ENCODE assay signal across 32 cellular contexts in the genomic region with DNA sequence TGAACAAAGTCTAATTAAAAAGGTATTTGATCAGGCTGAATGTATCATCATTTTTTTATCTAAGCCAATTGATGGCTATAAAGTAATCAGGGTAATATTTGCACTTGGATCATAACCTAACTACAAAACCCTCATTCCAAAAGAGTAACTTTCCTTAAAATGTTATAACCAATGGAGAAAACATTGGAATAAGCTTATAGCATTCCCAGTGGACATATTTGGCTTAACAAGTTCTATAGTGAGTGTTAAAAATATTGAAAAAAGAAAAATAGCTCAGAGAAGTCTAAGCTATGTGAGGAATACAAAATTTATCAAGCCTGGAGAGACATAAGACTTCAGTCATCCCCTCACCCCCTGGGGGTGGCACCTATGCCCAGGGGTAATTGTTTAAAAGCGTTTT.
"Had no signal": no experiment of that assay in that cellular context is flagged by ENCODE, and none has a peak within 500 bp of the region (broad histone marks: within the 10 kb centered on the region; RNA-seq: fewer than 3 reads in every experiment).

No MANE protein-coding gene starts in this region.

- H3K4me3 ChIP-seq: body of pancreas, colonic mucosa, dorsolateral prefrontal cortex, lower lobe of right lung, pancreas, prostate gland, sigmoid colon, stomach, thyroid gland, upper lobe of right lung had no signal

- H3K27ac Mint-ChIP-seq: activated CD4-positive, alpha-beta T cell treated with anti-CD3 and anti-CD28 coated beads for 36 hours; activated CD8-positive, alpha-beta memory T cell treated with anti-CD3 and anti-CD28 coated beads, Interleukin-2, amount 10 ng/mL, durations not matched to agents 7 days and 5 days; activated CD8-positive, alpha-beta T cell treated with anti-CD3 and anti-CD28 coated beads, Interleukin-2, amount 10 ng/mL, durations not matched to agents 7 days and 5 days; activated naive CD8-positive, alpha-beta T cell; activated T-cell treated with anti-CD3 and anti-CD28 coated beads, Interleukin-2, amount 50 U/mL, for 72 hours; immature natural killer cell; nephron progenitor cell; stimulated activated memory B cell treated with anti-CD40 and anti-IgM and Interleukin-4, amounts not matched to agents 10 μg/mL and 1 μg/mL and 100 μg/mL, for 72 hours had no signal

- H3K9me3 Mint-ChIP-seq: nephron progenitor cell had no signal

- DNase-seq: activated CD4-positive, alpha-beta T cell treated with anti-CD3 and anti-CD28 coated beads for 36 hours; activated CD4-positive, CD25-positive, alpha-beta regulatory T cell; activated CD8-positive, alpha-beta memory T cell treated with anti-CD3 and anti-CD28 coated beads, Interleukin-2, amount 10 ng/mL, durations not matched to agents 7 days and 5 days; activated CD8-positive, alpha-beta T cell treated with anti-CD3 and anti-CD28 coated beads, Interleukin-2, amount 10 ng/mL, durations not matched to agents 7 days and 5 days; activated naive CD4-positive, alpha-beta T cell; activated T-cell treated with anti-CD3 and anti-CD28 coated beads, Interleukin-2, amount 50 U/mL, for 72 hours; aorta; body of pancreas; colonic mucosa; dorsolateral prefrontal cortex; effector memory CD4-positive, alpha-beta T cell; head of caudate nucleus; hypothalamus; immature natural killer cell; lower lobe of right lung; mesenchymal stem cell; nephron progenitor cell; nucleus accumbens; pancreas; retina; sigmoid colon; small intestine; stimulated activated CD4-positive, alpha-beta T cell treated with anti-CD3 and anti-CD28 coated beads, Interleukin-4, amount 100 ng/mL, for 4 hours; stimulated activated CD8-positive, alpha-beta memory T cell treated with anti-CD3 and anti-CD28 coated beads, Interleukin-4, amount 100 ng/mL, for 48 hours; stomach; T-helper 1 cell; thyroid gland; upper lobe of right lung had no signal

- H3K36me3 Mint-ChIP-seq: activated CD8-positive, alpha-beta memory T cell treated with anti-CD3 and anti-CD28 coated beads, Interleukin-2, amount 10 ng/mL, durations not matched to agents 7 days and 5 days; activated naive CD8-positive, alpha-beta T cell; immature natural killer cell; stimulated activated memory B cell treated with anti-CD40 and anti-IgM and Interleukin-4, amounts not matched to agents 10 μg/mL and 1 μg/mL and 100 μg/mL, for 72 hours had no signal

- H3K9me3 ChIP-seq: body of pancreas, colonic mucosa, lower lobe of right lung, pancreas, prostate gland, sigmoid colon, stomach, thyroid gland, upper lobe of right lung had no signal

- FAIRE-seq: endothelial cell of umbilical vein, pancreas, small intestine had no signal

- H3K4me1 ChIP-seq: body of pancreas, colonic mucosa, lower lobe of right lung, pancreas, prostate gland, sigmoid colon, thyroid gland, upper lobe of right lung had no signal

- H3K27ac ChIP-seq: body of pancreas, colonic mucosa, dorsolateral prefrontal cortex, lower lobe of right lung, pancreas, prostate gland, sigmoid colon, stomach, thyroid gland, upper lobe of right lung had no signal

- H3K36me3 ChIP-seq: colonic mucosa, lower lobe of right lung, pancreas, prostate gland, sigmoid colon, stomach, thyroid gland, upper lobe of right lung had no signal

- H3K27me3 Mint-ChIP-seq: activated CD4-positive, alpha-beta T cell treated with anti-CD3 and anti-CD28 coated beads for 36 hours; activated CD8-positive, alpha-beta memory T cell treated with anti-CD3 and anti-CD28 coated beads, Interleukin-2, amount 10 ng/mL, durations not matched to agents 7 days and 5 days; activated naive CD8-positive, alpha-beta T cell; stimulated activated memory B cell treated with anti-CD40 and anti-IgM and Interleukin-4, amounts not matched to agents 10 μg/mL and 1 μg/mL and 100 μg/mL, for 72 hours had no signal

- H3K4me3 Mint-ChIP-seq: activated CD4-positive, alpha-beta T cell treated with anti-CD3 and anti-CD28 coated beads for 36 hours; activated CD8-positive, alpha-beta memory T cell treated with anti-CD3 and anti-CD28 coated beads, Interleukin-2, amount 10 ng/mL, durations not matched to agents 7 days and 5 days; activated CD8-positive, alpha-beta T cell treated with anti-CD3 and anti-CD28 coated beads, Interleukin-2, amount 10 ng/mL, durations not matched to agents 7 days and 5 days; activated naive CD8-positive, alpha-beta T cell; activated T-cell treated with anti-CD3 and anti-CD28 coated beads, Interleukin-2, amount 50 U/mL, for 72 hours; immature natural killer cell; nephron progenitor cell; stimulated activated memory B cell treated with anti-CD40 and anti-IgM and Interleukin-4, amounts not matched to agents 10 μg/mL and 1 μg/mL and 100 μg/mL, for 72 hours had no signal

- ATAC-seq: activated CD4-positive, alpha-beta T cell treated with anti-CD3 and anti-CD28 coated beads for 36 hours; activated CD8-positive, alpha-beta memory T cell treated with anti-CD3 and anti-CD28 coated beads, Interleukin-2, amount 10 ng/mL, durations not matched to agents 7 days and 5 days; activated CD8-positive, alpha-beta T cell treated with anti-CD3 and anti-CD28 coated beads, Interleukin-2, amount 10 ng/mL, durations not matched to agents 7 days and 5 days; activated T-cell treated with anti-CD3 and anti-CD28 coated beads, Interleukin-2, amount 50 U/mL, for 72 hours; body of pancreas; lower lobe of right lung; pancreas; stimulated activated memory B cell treated with anti-CD40 and anti-IgM and Interleukin-4, amounts not matched to agents 10 μg/mL and 1 μg/mL and 100 μg/mL, for 72 hours; upper lobe of right lung had no signal

- H3K4me1 Mint-ChIP-seq: activated CD4-positive, alpha-beta T cell treated with anti-CD3 and anti-CD28 coated beads for 36 hours; activated CD8-positive, alpha-beta memory T cell treated with anti-CD3 and anti-CD28 coated beads, Interleukin-2, amount 10 ng/mL, durations not matched to agents 7 days and 5 days; immature natural killer cell; nephron progenitor cell; stimulated activated memory B cell treated with anti-CD40 and anti-IgM and Interleukin-4, amounts not matched to agents 10 μg/mL and 1 μg/mL and 100 μg/mL, for 72 hours had no signal

- H3K27me3 ChIP-seq: body of pancreas, colonic mucosa, dorsolateral prefrontal cortex, pancreas, sigmoid colon, stomach, thyroid gland, upper lobe of right lung had no signal
